Comparison of ENCODE assay signal across 9 cellular contexts in genomic region chr5:44875661-44876250, GRCh38.
A peak's percentile ranks its signal among the peaks of the same experiment; 100 is the strongest.
DNase-seq lines count a peak whose midpoint lies in the region; ATAC-seq and TF ChIP-seq lines count a peak whose summit lies in the region.
"Had no signal": no experiment of that assay in that cellular context is flagged by ENCODE, and none has a peak within 500 bp of the region (broad histone marks: within the 10 kb centered on the region; RNA-seq: fewer than 3 reads in every experiment).

No MANE protein-coding gene starts in this region.

- H3K4me1 Mint-ChIP-seq in activated CD4-positive, alpha-beta T cell treated with anti-CD3 and anti-CD28 coated beads, Interleukin-2, amount 10 ng/mL, durations not matched to agents 24 days and 14 days, result peaks cover 13% of the 10 kb centered on the region

- ATAC-seq in GM21381 (IDR thresholded peaks at IDR 0.05; ENCODE audit: unreplicated experiment), result peak; percentile 100
- ATAC-seq in HG03521 (IDR thresholded peaks at IDR 0.05; ENCODE audit: unreplicated experiment), result peak; percentile 100

- no peaks in the 10 kb centered on the region for H3K36me3 Mint-ChIP-seq in activated CD4-positive, alpha-beta T cell treated with anti-CD3 and anti-CD28 coated beads, Interleukin-2, amount 10 ng/mL, durations not matched to agents 24 days and 14 days (ENCODE audit: low read depth)

- DNase-seq in GM12864 (ENCODE audit: low read depth), result peak; percentile 59
- DNase-seq in activated CD4-positive, alpha-beta T cell treated with anti-CD3 and anti-CD28 coated beads, Interleukin-2, amount 10 ng/mL, durations not matched to agents 24 days and 14 days, result peak; percentile 80
- DNase-seq in kidney glomerular epithelial cell (lab: John Stamatoyannopoulos, UW), result peak; percentile 90
- DNase-seq in pons (ENCODE audit: low spot score), result no peak
- no peak for DNase-seq in DMS 273 (lab: John Stamatoyannopoulos, UW; ENCODE audit: unreplicated experiment)
- DNase-seq in KG1 (lab: John Stamatoyannopoulos, UW), result no peak

- H3K4me3 Mint-ChIP-seq in activated CD4-positive, alpha-beta T cell treated with anti-CD3 and anti-CD28 coated beads, Interleukin-2, amount 10 ng/mL, durations not matched to agents 24 days and 14 days, result peak overlapping the region; percentile 76
- H3K4me3 Mint-ChIP-seq: neural crest cell had no signal

- no peaks in the 10 kb centered on the region for H3K27me3 Mint-ChIP-seq in activated CD4-positive, alpha-beta T cell treated with anti-CD3 and anti-CD28 coated beads, Interleukin-2, amount 10 ng/mL, durations not matched to agents 24 days and 14 days

- TF ChIP-seq CTCF in GM12864 (IDR thresholded peaks at IDR 0.05; ENCODE audit: low read depth, low read length, missing control alignments), result no peak

- peaks cover 19% of the 10 kb centered on the region for H3K9me3 Mint-ChIP-seq in activated CD4-positive, alpha-beta T cell treated with anti-CD3 and anti-CD28 coated beads, Interleukin-2, amount 10 ng/mL, durations not matched to agents 24 days and 14 days

- H3K4me3 ChIP-seq in GM12864 (ENCODE audit: low read depth, low read length), result no peak overlapping the region

- intact Hi-C loops in activated CD4-positive, alpha-beta T cell treated with anti-CD3 and anti-CD28 coated beads, Interleukin-2, amount 10 ng/mL, durations not matched to agents 24 days and 14 days (cut with micrococcal nuclease), result loop anchor here (1.0 to 5.0 kb wide), 5 partner anchors 11 to 1558 kb away; no protein-coding TSS in a partner anchor

- H3K27ac Mint-ChIP-seq in activated CD4-positive, alpha-beta T cell treated with anti-CD3 and anti-CD28 coated beads, Interleukin-2, amount 10 ng/mL, durations not matched to agents 24 days and 14 days, result peak overlapping the region; percentile 96

Comparison
In these comparisons a context has a peak if more than half of its experiments do, and no peak if none do; other contexts are left out.
1. DNase-seq: peak in GM12864 (single experiment), activated CD4-positive, alpha-beta T cell treated with anti-CD3 and anti-CD28 coated beads, Interleukin-2, amount 10 ng/mL, durations not matched to agents 24 days and 14 days (single experiment) and kidney glomerular epithelial cell (single experiment); none in pons (single experiment), DMS 273 (single experiment) and KG1 (single experiment).